Comparison of ENCODE assay signal across 34 cellular contexts in the genomic region with DNA sequence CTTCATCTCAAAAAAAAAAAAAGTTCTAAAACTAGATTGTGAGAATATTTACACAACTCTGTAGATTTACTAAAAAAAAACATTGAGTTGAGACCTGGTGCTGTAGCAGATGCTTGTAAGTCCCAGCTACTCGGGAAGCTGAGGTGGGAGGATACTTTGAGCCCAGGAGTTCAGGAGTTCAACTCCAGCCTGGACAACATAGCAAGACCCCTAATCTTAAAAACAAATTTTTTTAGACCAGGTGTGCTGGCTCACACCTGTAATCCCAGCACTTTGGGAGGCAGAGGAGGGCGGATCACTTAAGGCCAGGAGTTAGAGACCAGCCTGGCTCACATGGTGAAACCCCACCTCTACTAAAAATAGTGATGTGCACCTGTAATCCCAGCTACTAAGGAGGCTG.
"Had no signal": no experiment of that assay in that cellular context is flagged by ENCODE, and none has a peak within 500 bp of the region (broad histone marks: within the 10 kb centered on the region; RNA-seq: fewer than 3 reads in every experiment).

No MANE protein-coding gene starts in this region.

- H3K27me3 ChIP-seq: MG63 had no signal

- DNase-seq: Karpas-422, Kasumi-1, MG63, MM.1S, MV-4-11, NCI-H1048, NCI-H1092, NCI-H1092 treated with DMSO at 0.1 percent for 48 hours, NCI-H1105, NCI-H1105 treated with DMSO at 0.1 percent for 48 hours, NCI-H1417, NCI-H1417 treated with DMSO at 0.1 percent for 48 hours, NCI-H1436, NCI-H1436 treated with DMSO at 0.1 percent for 48 hours, NCI-H146, NCI-H1694, NCI-H1694 treated with DMSO at 0.1 percent for 48 hours, NCI-H187, NCI-H187 treated with DMSO at 0.1 percent for 48 hours, NCI-H1930, NCI-H2029, NCI-H2029 treated with DMSO at 0.1 percent for 48 hours, NCI-H2081, NCI-H2081 treated with DMSO at 0.1 percent for 48 hours, NCI-H2107, NCI-H2171, NCI-H2171 treated with DMSO at 0.1 percent for 48 hours, NCI-H2227 treated with DMSO at 0.1 percent for 48 hours, NCI-H226, NCI-H345, NCI-H446, NCI-H446 treated with DMSO at 0.1 percent for 48 hours, NCI-H510A, NCI-H510A treated with DMSO at 0.1 percent for 48 hours had no signal

- H3K4me3 ChIP-seq: MG63 had no signal
